Comparison of ENCODE assay signal across 8 cellular contexts in the genomic region with DNA sequence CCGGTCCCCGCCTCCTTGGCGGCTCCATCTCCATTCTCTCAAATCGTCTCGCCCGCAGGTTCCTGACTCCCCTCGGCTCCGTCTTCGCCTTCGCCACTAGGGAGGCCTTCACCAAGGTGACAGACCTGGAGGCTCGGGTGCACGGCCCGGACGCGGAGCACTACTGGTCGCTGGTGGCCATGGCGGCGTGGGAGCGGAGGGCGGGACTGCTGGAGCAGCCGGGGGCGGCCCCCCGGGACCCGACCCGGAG. TPM values are rescaled to one million over a fixed set of nuclear protein-coding genes. Genes with fewer than 3 reads are reported as not detected.
DNase-seq lines count a peak whose midpoint lies in the region; ATAC-seq and TF ChIP-seq lines count a peak whose summit lies in the region.

No MANE protein-coding gene starts in this region.

- H3K27me3 ChIP-seq in heart left ventricle (peaks cover 0 to 20% (median 7%) of the 10 kb centered on the region in 9 donors), liver (ENCODE audit: control insufficient read depth in 4 of 4, insufficient read depth in 4 of 4, low read length in 3 of 4) (no peaks in the 10 kb centered on the region), upper lobe of right lung (peaks cover 12% of the 10 kb centered on the region)

- no peak for ATAC-seq in heart left ventricle
- no peak for ATAC-seq in upper lobe of right lung
- no peak for ATAC-seq in GM21529 (IDR thresholded peaks at IDR 0.05; ENCODE audit: unreplicated experiment)
- no peak for ATAC-seq in HG02642 (IDR thresholded peaks at IDR 0.05; ENCODE audit: poor library complexity, unreplicated experiment)
- ATAC-seq in GM18861 (IDR thresholded peaks at IDR 0.05; ENCODE audit: unreplicated experiment), result no peak

- DNase-seq in heart left ventricle (no peak), cardiac septum (ENCODE audit: low spot score) (no peak), upper lobe of right lung (no peak)

- TF ChIP-seq CTCF in heart left ventricle (IDR thresholded peaks at IDR 0.05), result no peak
- TF ChIP-seq CTCF in liver (IDR thresholded peaks at IDR 0.05; ENCODE audit: low read depth, low read length, missing input control), result no peak
- no peak for TF ChIP-seq CTCF in upper lobe of right lung (IDR thresholded peaks at IDR 0.05)

- no peak for TF ChIP-seq RAD21 in liver (IDR thresholded peaks at IDR 0.05)

- H3K9ac ChIP-seq in liver (ENCODE audit: low read depth in 1 of 2, low read length in 2 of 2), result peak overlapping the region; percentile 70 to 80

- H3K36me3 ChIP-seq in heart left ventricle, result no peaks in the 10 kb centered on the region
- H3K36me3 ChIP-seq in liver (ENCODE audit: control insufficient read depth in 4 of 4, insufficient read depth in 3 of 4, low read depth in 1 of 4, low read length in 3 of 4), result no peaks in the 10 kb centered on the region
- no peaks in the 10 kb centered on the region for H3K36me3 ChIP-seq in upper lobe of right lung

- peak overlapping the region; percentile 49 to 95 (median 72) for H3K4me3 ChIP-seq in heart left ventricle
- H3K4me3 ChIP-seq in liver (ENCODE audit: low read depth in 1 of 3, low read length in 3 of 3), result peak overlapping the region; percentile 68 to 78 (median 71)
- peak overlapping the region; percentile 85 for H3K4me3 ChIP-seq in upper lobe of right lung

- peaks cover 0 to 50% (median 37%) of the 10 kb centered on the region in 12 donors for H3K4me1 ChIP-seq in heart left ventricle
- peaks cover 3 to 37% (median 22%) of the 10 kb centered on the region in 4 donors for H3K4me1 ChIP-seq in liver (ENCODE audit: control insufficient read depth in 4 of 4, insufficient read depth in 4 of 4, low read length in 3 of 4)
- H3K4me1 ChIP-seq in upper lobe of right lung, result peaks cover 44% of the 10 kb centered on the region

- WGBS in heart left ventricle, 4 donors, result 0% methylated on average over 1 to 25 of the region's 25 CpGs; no CpG with 5 or more reads in 1 of the 4 donors
- 0% methylated on average over 23 to 25 of the region's 25 CpGs for WGBS in adipose tissue, 3 donors
- WGBS in liver, result 1% methylated on average over 25 of the region's 25 CpGs

- no peak for TF ChIP-seq POLR2A in heart left ventricle (IDR thresholded peaks at IDR 0.05)

- intact Hi-C loops in heart left ventricle (cut with DNase I), result loop anchor here (2.0 to 10.0 kb wide), 8 partner anchors 48 to 99 kb away; partner anchors contain the start of genes MED11 (in 7 of the 10), ARRB2 (in 3 of the 10), CXCL16 (in 1 of the 10) and ZMYND15 (in 1 of the 10)
- intact Hi-C loops in cardiac septum (cut with DNase I), result loop anchor here (2.0 to 5.0 kb wide), 3 partner anchors 57 to 99 kb away; partner anchors contain the start of genes ARRB2 and MED11
- intact Hi-C loops in upper lobe of right lung (cut with DNase I), result loop anchor here (10.0 kb wide), 1 partner anchor 55 kb away; the partner anchor contains the start of genes CXCL16, MED11 and ZMYND15

- peak overlapping the region; percentile 90 to 99 (median 96) for H3K27ac ChIP-seq in heart left ventricle
- H3K27ac ChIP-seq in adipose tissue (ENCODE audit: low read depth, low read length), result peak overlapping the region; percentile 68
- peak overlapping the region; percentile 76 to 94 for H3K27ac ChIP-seq in liver (ENCODE audit: low read depth in 1 of 2, low read length in 2 of 2)
- peak overlapping the region; percentile 90 for H3K27ac ChIP-seq in upper lobe of right lung

- no peaks in the 10 kb centered on the region for H3K9me3 ChIP-seq in heart left ventricle
- no peaks in the 10 kb centered on the region for H3K9me3 ChIP-seq in liver (ENCODE audit: control insufficient read depth in 4 of 4, low read length in 3 of 4)
- no peaks in the 10 kb centered on the region for H3K9me3 ChIP-seq in upper lobe of right lung

TF ChIP-seq in liver, 16 proteins besides CTCF, POLR2A, EP300 and RAD21:
- TF ChIP-seq YY1 (IDR thresholded peaks at IDR 0.05), result peak; percentile 45
- no peak for TF ChIP-seq ZBTB33 (IDR thresholded peaks at IDR 0.05)

RNA-seq across cellular contexts. Expression of gene GLTPD2, which starts 0.9 kb away (rescaled TPM):
- not detected for total RNA-seq in heart left ventricle
- polyA plus RNA-seq in heart left ventricle, result not detected
- not detected for total RNA-seq in cardiac septum
- under 1 TPM in 1 of 3 donors, not detected in 2; 0.12 TPM for polyA plus RNA-seq in adipose tissue
- total RNA-seq in liver, result 10 to 100 TPM; 15.1 to 34.5 TPM
- 10 to 100 TPM; 16.9 to 63.2 TPM for polyA plus RNA-seq in liver
- total RNA-seq in upper lobe of right lung, result not detected

RNA-seq across cellular contexts. Expression of gene VMO1, which starts 3.5 kb away (rescaled TPM):
- 1 to 10 TPM in 4 of 9 donors, under 1 TPM in 2, not detected in 3; 0.48 to 1.9 (median 1.1) TPM for total RNA-seq in heart left ventricle
- 1 to 10 TPM in 1 of 2 donors, not detected in 1; 1.4 TPM for polyA plus RNA-seq in heart left ventricle
- total RNA-seq in cardiac septum, result 0.97 TPM
- 1 to 10 TPM in 2 of 3 donors, under 1 TPM in 1; 0.48 to 4.7 (median 2.1) TPM for polyA plus RNA-seq in adipose tissue
- 1 to 10 TPM; 1.7 to 1.8 TPM for total RNA-seq in liver
- polyA plus RNA-seq in liver, result 1 to 10 TPM; 5.9 to 9.1 TPM
- 5.6 TPM for total RNA-seq in upper lobe of right lung

RNA-seq across cellular contexts. Expression of gene PSMB6, which starts 6.3 kb away (rescaled TPM):
- 100 to 1,000 TPM; 143 to 320 (median 182) TPM for total RNA-seq in heart left ventricle
- 100 to 1,000 TPM; 263 to 320 TPM for polyA plus RNA-seq in heart left ventricle
- total RNA-seq in cardiac septum, result 147 TPM
- polyA plus RNA-seq in adipose tissue, result 100 to 1,000 TPM in 2 of 3 donors, 10 to 100 TPM in 1; 81.5 to 182 (median 181) TPM
- total RNA-seq in liver, result 10 to 100 TPM; 64.7 to 95.5 TPM
- 100 to 1,000 TPM; 155 to 219 TPM for polyA plus RNA-seq in liver
- 91.0 TPM for total RNA-seq in upper lobe of right lung

RNA-seq across cellular contexts. Expression of gene PLD2, which starts 17.3 kb away (rescaled TPM):
- 10 to 100 TPM in 2 of 9 donors, 1 to 10 TPM in 7; 5.5 to 17.9 (median 8.5) TPM for total RNA-seq in heart left ventricle
- polyA plus RNA-seq in heart left ventricle, result 1 to 10 TPM; 5.3 to 8.6 TPM
- 9.5 TPM for total RNA-seq in cardiac septum
- polyA plus RNA-seq in adipose tissue, result 10 to 100 TPM; 14.4 to 32.1 (median 16.0) TPM
- 10 to 100 TPM in 1 of 2 donors, 1 to 10 TPM in 1; 3.5 to 15.8 TPM for total RNA-seq in liver
- polyA plus RNA-seq in liver, result 1 to 10 TPM; 5.6 to 6.0 TPM
- 33.4 TPM for total RNA-seq in upper lobe of right lung

Comparison
In these comparisons a context has a peak if more than half of its experiments do, and no peak if none do; other contexts are left out.
1. RNA of gene GLTPD2, which starts 0.9 kb away (total RNA-seq): 15.1 to 34.5 TPM in liver; not detected in cardiac septum (single experiment), not detected in heart left ventricle and not detected in upper lobe of right lung (single experiment); every median in the first group is over 10 times any median in the second.
2. Peak in every context shown above with its lines, with median percentiles within 50 percentile points of each other: H3K27ac ChIP-seq and H3K4me3 ChIP-seq.